In the genomic region with DNA sequence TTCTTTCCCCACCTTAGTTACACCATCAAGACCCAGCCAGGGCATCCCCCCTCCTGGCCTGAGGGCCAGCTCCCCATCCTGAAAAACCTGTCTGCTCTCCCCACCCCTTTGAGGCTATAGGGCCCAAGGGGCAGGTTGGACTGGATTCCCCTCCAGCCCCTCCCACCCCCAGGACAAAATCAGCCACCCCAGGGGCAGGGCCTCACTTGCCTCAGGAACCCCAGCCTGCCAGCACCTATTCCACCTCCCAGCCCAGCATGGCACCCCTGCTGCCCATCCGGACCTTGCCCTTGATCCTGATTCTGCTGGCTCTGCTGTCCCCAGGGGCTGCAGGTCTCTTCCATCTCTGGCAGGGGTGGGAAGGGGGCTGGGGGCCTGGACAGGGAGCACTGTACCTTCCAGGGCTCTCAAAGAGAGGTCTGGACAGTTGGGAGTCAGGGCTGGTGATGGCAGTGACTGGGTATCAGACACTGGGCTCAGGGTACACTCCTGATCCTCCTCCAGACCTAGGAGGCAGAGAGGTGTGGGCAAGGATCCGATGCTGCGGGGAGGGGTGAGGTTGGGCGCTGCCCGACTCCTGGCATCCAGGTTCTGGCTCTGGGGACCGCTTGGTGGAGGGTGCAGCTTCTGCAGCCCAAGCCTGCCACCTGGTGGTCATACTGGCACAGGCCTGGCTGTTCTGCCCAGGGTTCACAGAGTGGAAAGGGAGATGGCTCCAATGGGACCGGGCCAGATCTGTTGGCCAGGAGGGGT, we compare ENCODE assay signal across 8 cellular contexts. TPM values are rescaled to one million over a fixed set of nuclear protein-coding genes. Genes with fewer than 3 reads are reported as not detected.
DNase-seq lines count a peak whose midpoint lies in the region; ATAC-seq and TF ChIP-seq lines count a peak whose summit lies in the region.

A gene (plus strand): TSS at position 205 of the 753 bp plus-strand sequence. CDS start 53 bp downstream, at position 258.

- H3K27me3 Mint-ChIP-seq in activated naive CD8-positive, alpha-beta T cell treated with anti-CD3 and anti-CD28 coated beads for 36 hours = no peaks in the 10 kb centered on the region

- TF ChIP-seq CTCF in cardiac muscle cell (IDR thresholded peaks at IDR 0.05; ENCODE audit: low read depth, low read length) (peak; percentile 97), psoas muscle (IDR thresholded peaks at IDR 0.05) (peak; percentile 94), vagina (IDR thresholded peaks at IDR 0.05) (peak; percentile 86 to 98 (median 98))

- no peak within 1 kb of the TSS for H3K4me3 Mint-ChIP-seq in activated naive CD8-positive, alpha-beta T cell treated with anti-CD3 and anti-CD28 coated beads for 36 hours

- intact Hi-C loops in psoas muscle (cut with DNase I) = loop anchor here (1.0 to 2.0 kb wide), 3 partner anchors 25 to 263 kb away; no protein-coding TSS in a partner anchor
- intact Hi-C loops in vagina (cut with DNase I) = loop anchor here (2.0 to 5.0 kb wide), 2 partner anchors 47 to 264 kb away; no protein-coding TSS in a partner anchor

- DNase-seq in CMK (ENCODE audit: low read depth) (peak; percentile 69), NCI-H1048 (lab: John Stamatoyannopoulos, UW) (peak; percentile 69), SW 1271 (lab: John Stamatoyannopoulos, UW) (peak; percentile 35 to 78), cardiac muscle cell (ENCODE audit: low read depth in 1 of 2, low spot score in 1 of 2) (peak; percentile 84 to 92), psoas muscle (peak; percentile 88 to 95), vagina (ENCODE audit: extremely low spot score in 2 of 2) (no peak)
- DNase-seq in activated naive CD8-positive, alpha-beta T cell treated with anti-CD3 and anti-CD28 coated beads for 36 hours = peak; percentile 86

- no peak for TF ChIP-seq POLR2A in vagina (IDR thresholded peaks at IDR 0.05)

- H3K36me3 Mint-ChIP-seq in activated naive CD8-positive, alpha-beta T cell treated with anti-CD3 and anti-CD28 coated beads for 36 hours = no peaks in the 10 kb centered on the region

- H3K9me3 ChIP-seq in cardiac muscle cell (ENCODE audit: low read depth) (no peaks in the 10 kb centered on the region), psoas muscle (no peaks in the 10 kb centered on the region), vagina (no peaks in the 10 kb centered on the region)

- H3K4me3 ChIP-seq in cardiac muscle cell (no peak within 1 kb of the TSS), psoas muscle (no peak within 1 kb of the TSS), vagina (no peak within 1 kb of the TSS)

- H3K9me3 Mint-ChIP-seq in activated naive CD8-positive, alpha-beta T cell treated with anti-CD3 and anti-CD28 coated beads for 36 hours = no peaks in the 10 kb centered on the region

- H3K4me1 ChIP-seq in cardiac muscle cell (ENCODE audit: low read depth) (no peaks in the 10 kb centered on the region), psoas muscle (no peaks in the 10 kb centered on the region), vagina (no peaks in the 10 kb centered on the region)

- no peaks in the 10 kb centered on the region for H3K36me3 ChIP-seq in cardiac muscle cell
- H3K36me3 ChIP-seq in psoas muscle (ENCODE audit: insufficient read depth in 1 of 2, low read depth in 1 of 2) = no peaks in the 10 kb centered on the region
- no peaks in the 10 kb centered on the region for H3K36me3 ChIP-seq in vagina

- WGBS in psoas muscle, 3 donors = 4 to 11% (median 7%) methylated on average over 5 to 7 of the region's 7 CpGs

- ATAC-seq in GM21717 (IDR thresholded peaks at IDR 0.05; ENCODE audit: unreplicated experiment) = peak; percentile 61
- ATAC-seq in psoas muscle = peak; percentile 97 to 100 (median 99)

- peaks cover 13% of the 10 kb centered on the region for H3K27me3 ChIP-seq in cardiac muscle cell
- H3K27me3 ChIP-seq in psoas muscle (ENCODE audit: insufficient read depth in 3 of 3, low read length in 2 of 3) = peaks cover 0 to 5% (median 3%) of the 10 kb centered on the region in 3 donors
- H3K27me3 ChIP-seq in vagina = no peaks in the 10 kb centered on the region

- peaks cover 6% of the 10 kb centered on the region for H3K4me1 Mint-ChIP-seq in activated naive CD8-positive, alpha-beta T cell treated with anti-CD3 and anti-CD28 coated beads for 36 hours

- no peak within 1 kb of the TSS for H3K27ac ChIP-seq in cardiac muscle cell
- H3K27ac ChIP-seq in psoas muscle = no peak within 1 kb of the TSS
- H3K27ac ChIP-seq in vagina = no peak within 1 kb of the TSS

- H3K27ac Mint-ChIP-seq in activated naive CD8-positive, alpha-beta T cell treated with anti-CD3 and anti-CD28 coated beads for 36 hours = no peak within 1 kb of the TSS

RNA-seq across cellular contexts. Expression of the gene that starts here (rescaled TPM):
- total RNA-seq in activated naive CD8-positive, alpha-beta T cell treated with anti-CD3 and anti-CD28 coated beads for 36 hours = under 1 TPM; 0.48 to 0.49 TPM
- total RNA-seq in cardiac muscle cell (0.89 TPM in 1 of 2 replicates, not detected in the other), psoas muscle (not detected), vagina (not detected)
- polyA plus RNA-seq in cardiac muscle cell (1.4 and 3.3 TPM in 2 replicates), psoas muscle (under 1 TPM in 1 of 3 donors, not detected in 2; 0.23 TPM)

Comparison
In these comparisons a context has a peak if more than half of its experiments do, and no peak if none do; other contexts are left out.
1. Peak in DNase-seq in activated naive CD8-positive, alpha-beta T cell treated with anti-CD3 and anti-CD28 coated beads for 36 hours; RNA of the gene not detected or under 1 TPM.
2. Peak in DNase-seq and ATAC-seq in psoas muscle; RNA of the gene not detected or under 1 TPM.
3. DNase-seq: peak in CMK (single experiment), NCI-H1048 (single experiment), SW 1271 (2 of 2) and cardiac muscle cell (2 of 2); none in vagina (0 of 2).
4. Peak in every context shown above with its lines, with median percentiles within 50 percentile points of each other: CTCF ChIP-seq.